Comparison of ENCODE assay signal across 8 cellular contexts in genomic region chr4:8158710-8159521, GRCh38. TPM values are rescaled to one million over a fixed set of nuclear protein-coding genes. Genes with fewer than 3 reads are reported as not detected.
DNase-seq lines count a peak whose midpoint lies in the region; ATAC-seq and TF ChIP-seq lines count a peak whose summit lies in the region.

Gene ABLIM2, minus strand, starts transcription at chr4:8158813. Its CDS starts 124 bp downstream, at chr4:8158689.

- TF ChIP-seq CTCF in fibroblast of pulmonary artery (IDR thresholded peaks at IDR 0.05; ENCODE audit: low read length, missing control alignments) (no peak), natural killer cell (IDR thresholded peaks at IDR 0.05) (no peak)

- H3K9me3 Mint-ChIP-seq in activated T-helper 2 cell treated with anti-CD3 and anti-CD28 coated beads, Interferon-gamma antibody, Interleukin-2, Interleukin-4, amounts not matched to agents 10 μg/mL and 5 μg/mL and 100 μg/mL, durations not matched to agents 14 hours and 24 hours and 36 hours, result no peaks in the 10 kb centered on the region
- no peaks in the 10 kb centered on the region for H3K9me3 Mint-ChIP-seq in natural killer cell

- H3K36me3 Mint-ChIP-seq in activated T-helper 2 cell treated with anti-CD3 and anti-CD28 coated beads, Interferon-gamma antibody, Interleukin-2, Interleukin-4, amounts not matched to agents 10 μg/mL and 5 μg/mL and 100 μg/mL, durations not matched to agents 14 hours and 24 hours and 36 hours (ENCODE audit: low read depth), result no peaks in the 10 kb centered on the region
- no peaks in the 10 kb centered on the region for H3K36me3 Mint-ChIP-seq in natural killer cell

- H3K27me3 Mint-ChIP-seq in activated T-helper 2 cell treated with anti-CD3 and anti-CD28 coated beads, Interferon-gamma antibody, Interleukin-2, Interleukin-4, amounts not matched to agents 10 μg/mL and 5 μg/mL and 100 μg/mL, durations not matched to agents 14 hours and 24 hours and 36 hours (ENCODE audit: low read depth), result peaks cover 23% of the 10 kb centered on the region
- peaks cover 0 to 14% of the 10 kb centered on the region in 2 donors for H3K27me3 Mint-ChIP-seq in natural killer cell (ENCODE audit: low read depth in 2 of 2)

- H3K4me3 Mint-ChIP-seq in activated T-helper 2 cell treated with anti-CD3 and anti-CD28 coated beads, Interferon-gamma antibody, Interleukin-2, Interleukin-4, amounts not matched to agents 10 μg/mL and 5 μg/mL and 100 μg/mL, durations not matched to agents 14 hours and 24 hours and 36 hours (ENCODE audit: low read depth), result peak within 1 kb of the TSS; percentile 97
- H3K4me3 Mint-ChIP-seq in natural killer cell, result peak within 1 kb of the TSS; percentile 99

- H3K4me3 ChIP-seq in fibroblast of pulmonary artery (replicated peaks; ENCODE audit: low read depth, low read length), result peak within 1 kb of the TSS; percentile 91

- ATAC-seq in natural killer cell, result peak; percentile 99 to 100 (median 99)

- peak; percentile 99 for DNase-seq in Daoy (ENCODE audit: low read depth)
- DNase-seq in GOT3 (lab: John Stamatoyannopoulos, UW), result peak; percentile 93
- peak; percentile 94 for DNase-seq in LHCN-M2 (ENCODE audit: low read depth)
- peak; percentile 93 for DNase-seq in RPMI7951 (ENCODE audit: low read depth)
- peak; percentile 98 for DNase-seq in activated T-helper 2 cell treated with anti-CD3 and anti-CD28 coated beads, Interferon-gamma antibody, Interleukin-2, Interleukin-4, amounts not matched to agents 10 μg/mL and 5 μg/mL and 100 μg/mL, durations not matched to agents 14 hours and 24 hours and 36 hours (ENCODE audit: low spot score)
- DNase-seq in fibroblast of pulmonary artery (ENCODE audit: low read depth), result peak; percentile 98
- DNase-seq in natural killer cell, result peak; percentile 99
- DNase-seq in stimulated activated naive CD4-positive, alpha-beta T cell (lab: John Stamatoyannopoulos, UW), result peak; percentile 96 to 99 (median 98)

- H3K4me1 Mint-ChIP-seq in activated T-helper 2 cell treated with anti-CD3 and anti-CD28 coated beads, Interferon-gamma antibody, Interleukin-2, Interleukin-4, amounts not matched to agents 10 μg/mL and 5 μg/mL and 100 μg/mL, durations not matched to agents 14 hours and 24 hours and 36 hours (ENCODE audit: low read depth), result peaks cover 5% of the 10 kb centered on the region
- peaks cover 15 to 19% of the 10 kb centered on the region in 2 donors for H3K4me1 Mint-ChIP-seq in natural killer cell

- intact Hi-C loops in activated T-helper 2 cell treated with anti-CD3 and anti-CD28 coated beads, Interferon-gamma antibody, Interleukin-2, Interleukin-4, amounts not matched to agents 10 μg/mL and 5 μg/mL and 100 μg/mL, durations not matched to agents 14 hours and 24 hours and 36 hours (cut with micrococcal nuclease), result loop anchor here (1.0 to 2.0 kb wide), 2 partner anchors 40 to 1172 kb away; partner anchors contain the start of gene SH3TC1
- intact Hi-C loops in natural killer cell (cut with micrococcal nuclease), result loop anchor here (1.0 to 2.0 kb wide), 2 partner anchors 40 to 250 kb away; partner anchors contain the start of gene SH3TC1

- peak within 1 kb of the TSS; percentile 24 for H3K27ac Mint-ChIP-seq in activated T-helper 2 cell treated with anti-CD3 and anti-CD28 coated beads, Interferon-gamma antibody, Interleukin-2, Interleukin-4, amounts not matched to agents 10 μg/mL and 5 μg/mL and 100 μg/mL, durations not matched to agents 14 hours and 24 hours and 36 hours
- peak within 1 kb of the TSS; percentile 83 to 94 for H3K27ac Mint-ChIP-seq in natural killer cell

RNA-seq across cellular contexts. Expression of gene ABLIM2, which starts in this region (rescaled TPM):
- 0.21 and 0.23 TPM in 2 replicates for total RNA-seq in Daoy (2014; rRNA removed; shearing (Covaris generic))
- total RNA-seq in LHCN-M2 (2014; rRNA removed) (1.7 and 2.6 TPM in 2 replicates), natural killer cell (1 to 10 TPM in 2 of 3 donors, under 1 TPM in 1; 0.71 to 2.8 (median 1.3) TPM)
- 1.8 TPM for polyA plus RNA-seq in LHCN-M2 (2012)
- total RNA-seq in RPMI7951 (2014; rRNA removed; shearing (Covaris generic)), result under 0.01 and 0.29 TPM in 2 replicates
- total RNA-seq in activated T-helper 2 cell treated with anti-CD3 and anti-CD28 coated beads, Interferon-gamma antibody, Interleukin-2, Interleukin-4, amounts not matched to agents 10 μg/mL and 5 μg/mL and 100 μg/mL, durations not matched to agents 14 hours and 24 hours and 36 hours, result 0.32 and 0.60 TPM in 2 replicates

Comparison
In these comparisons a context has a peak if more than half of its experiments do, and no peak if none do; other contexts are left out.
1. Peak in every context shown above with its lines: DNase-seq, ATAC-seq and H3K4me3 ChIP-seq.
2. Peak in DNase-seq in Daoy; RNA of the gene not detected or under 1 TPM.
3. Peak in DNase-seq in RPMI7951; RNA of the gene not detected or under 1 TPM.
4. Peak in DNase-seq in activated T-helper 2 cell treated with anti-CD3 and anti-CD28 coated beads, Interferon-gamma antibody, Interleukin-2, Interleukin-4, amounts not matched to agents 10 μg/mL and 5 μg/mL and 100 μg/mL, durations not matched to agents 14 hours and 24 hours and 36 hours; RNA of the gene not detected or under 1 TPM.